ENCODE assay signal across 8 cellular contexts in the genomic region with DNA sequence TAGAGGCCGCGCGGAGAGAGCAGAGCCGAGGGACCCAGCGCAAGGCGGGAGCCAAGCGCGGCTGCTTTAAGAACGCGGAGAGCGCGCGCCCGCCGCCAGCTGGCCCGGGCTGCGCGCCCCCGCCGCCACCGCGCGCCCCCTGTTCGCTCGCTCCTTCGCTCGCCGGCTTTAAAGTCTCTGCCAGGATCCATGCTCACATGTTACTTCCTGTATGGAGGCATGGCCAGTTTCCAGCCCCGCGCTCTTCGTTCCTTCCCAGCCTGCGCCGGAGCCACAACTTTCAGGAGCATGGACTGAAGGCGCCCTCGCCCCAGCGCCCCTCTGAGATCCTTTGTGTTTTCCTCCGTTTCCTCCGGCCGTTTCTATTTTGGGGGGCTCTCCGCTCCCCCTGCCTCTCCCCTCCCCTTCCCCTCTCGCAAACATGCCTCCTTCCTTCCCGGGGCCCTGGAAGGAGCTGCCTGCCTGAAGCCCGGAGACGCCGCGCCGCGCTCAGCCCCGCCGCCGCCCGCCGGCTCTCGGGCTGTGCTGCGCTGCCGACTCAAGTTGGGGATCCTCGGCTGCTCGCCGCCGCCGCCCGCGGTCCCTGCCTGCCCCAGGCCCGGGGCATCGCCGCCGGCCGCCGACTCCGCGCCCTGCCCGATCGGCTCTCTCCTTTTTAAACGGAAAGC. TPM values are rescaled to one million over a fixed set of nuclear protein-coding genes. Genes with fewer than 3 reads are reported as not detected.
DNase-seq lines count a peak whose midpoint lies in the region; ATAC-seq and TF ChIP-seq lines count a peak whose summit lies in the region.

PTPRG (plus strand) TSS at position 198 of the 668 bp plus-strand sequence. CDS start 717 bp downstream, outside the sequence.

- RAD21 ChIA-PET in HCT116 (lab: Charles Lee; ENCODE audit: low non-redundant PET in 1 of 2, low total read pairs in 2 of 2, uncharacterized antibody in 2 of 2, unreplicated experiment in 2 of 2), result no interaction called here

- TF ChIP-seq POLR2A in HCT116 (IDR thresholded peaks at IDR 0.05; ENCODE audit: borderline replicate concordance, extremely low read depth, insufficient read depth, insufficient read length), result peak; percentile 82

- no peaks in the 10 kb centered on the region for H3K9me3 Mint-ChIP-seq in activated CD4-positive, alpha-beta T cell treated with anti-CD3 and anti-CD28 coated beads, Interleukin-2, amount 10 ng/mL, durations not matched to agents 24 days and 14 days

- H3K9me3 ChIP-seq in HCT116 (ENCODE audit: control insufficient read depth in 1 of 2, insufficient read depth in 1 of 2, low read depth in 1 of 2, low read length in 2 of 2) (no peaks in the 10 kb centered on the region), muscle layer of duodenum (ENCODE audit: control insufficient read depth in 1 of 2, low read length in 2 of 2) (peaks cover 0 to 6% of the 10 kb centered on the region in 2 donors)

- H3K4me3 ChIP-seq in HCT116 (replicated peaks in 1 of 2; ENCODE audit: low read depth in 1 of 2, low read length in 2 of 2) (peak within 1 kb of the TSS; percentile 80 to 83), muscle layer of duodenum (ENCODE audit: low read depth in 1 of 2, low read length in 2 of 2) (peak within 1 kb of the TSS; percentile 77 to 79)

- H3K4me1 Mint-ChIP-seq in activated CD4-positive, alpha-beta T cell treated with anti-CD3 and anti-CD28 coated beads, Interleukin-2, amount 10 ng/mL, durations not matched to agents 24 days and 14 days, result peaks cover 16% of the 10 kb centered on the region

- peak within 1 kb of the TSS; percentile 74 for H3K27ac Mint-ChIP-seq in activated CD4-positive, alpha-beta T cell treated with anti-CD3 and anti-CD28 coated beads, Interleukin-2, amount 10 ng/mL, durations not matched to agents 24 days and 14 days

- peak within 1 kb of the TSS; percentile 88 for H3K9ac ChIP-seq in HCT116 (ENCODE audit: low read length)

- BruUV-seq in HCT116 (replicated peaks; lab: Mats Ljungman, UMichigan), result no TSS peak

- H3K36me3 Mint-ChIP-seq in activated CD4-positive, alpha-beta T cell treated with anti-CD3 and anti-CD28 coated beads, Interleukin-2, amount 10 ng/mL, durations not matched to agents 24 days and 14 days (ENCODE audit: low read depth), result no peaks in the 10 kb centered on the region

- H3K4me1 ChIP-seq in HCT116 (ENCODE audit: control insufficient read depth in 1 of 2, insufficient read depth in 2 of 2, low read length in 2 of 2) (peaks cover 10 to 17% of the 10 kb centered on the region in 2 experiments), muscle layer of duodenum (ENCODE audit: control insufficient read depth in 1 of 2, insufficient read depth in 2 of 2, low read length in 2 of 2) (peaks cover 0 to 15% of the 10 kb centered on the region in 2 donors)

- TF ChIP-seq CTCF in HCT116 (IDR thresholded peaks at IDR 0.05 in 2 of 3, conservative IDR thresholded peaks at IDR 0.05 in 1 of 3; ENCODE audit: borderline replicate concordance in 1 of 3, insufficient read depth in 1 of 3, low read depth in 2 of 3, low read length in 2 of 3), result no peak

- H3K4me2 ChIP-seq in HCT116 (ENCODE audit: low read length), result peak within 1 kb of the TSS; percentile 91

- peak within 1 kb of the TSS; percentile 56 for H2AFZ ChIP-seq in HCT116 (ENCODE audit: low read depth, low read length, poor library complexity, severe bottlenecking)

- DNase-seq in activated CD4-positive, alpha-beta T cell treated with anti-CD3 and anti-CD28 coated beads, Interleukin-2, amount 10 ng/mL, durations not matched to agents 24 days and 14 days, result peak; percentile 84
- DNase-seq in activated CD4-positive, alpha-beta T cell treated with anti-CD3 and anti-CD28 coated beads, Interleukin-2, amount 50 U/mL, for 4 hours, result no peak
- DNase-seq in HCT116 (ENCODE audit: low read depth, low spot score) (peak; percentile 69), NCI-H2081 treated with DMSO at 0.1 percent for 48 hours (lab: John Stamatoyannopoulos, UW) (peak; percentile 52), fibroblast of peridontal ligament (ENCODE audit: extremely low read depth) (peak; percentile 95), ureter (ENCODE audit: low spot score) (peak; percentile 87)
- DNase-seq in activated CD4-positive, alpha-beta T cell treated with anti-CD3 and anti-CD28 coated beads, Interleukin-2, amount 50 U/mL, for 48 hours, result peak; percentile 18 to 21

- H3K27ac ChIP-seq in HCT116 (ENCODE audit: low read depth, low read length), result peak within 1 kb of the TSS; percentile 95
- H3K27ac ChIP-seq in muscle layer of duodenum (ENCODE audit: low read length), result peak within 1 kb of the TSS; percentile 90

- H3K9me2 ChIP-seq in HCT116 (ENCODE audit: insufficient read depth), result no peaks in the 10 kb centered on the region

- peaks cover 59% of the 10 kb centered on the region for H3K27me3 Mint-ChIP-seq in activated CD4-positive, alpha-beta T cell treated with anti-CD3 and anti-CD28 coated beads, Interleukin-2, amount 10 ng/mL, durations not matched to agents 24 days and 14 days

- H3K4me3 Mint-ChIP-seq in activated CD4-positive, alpha-beta T cell treated with anti-CD3 and anti-CD28 coated beads, Interleukin-2, amount 10 ng/mL, durations not matched to agents 24 days and 14 days, result peak within 1 kb of the TSS; percentile 96

- CTCF ChIA-PET in HCT116 (lab: Charles Lee), result interaction anchor here (0.9 to 1.3 kb wide), 3 partner anchors 31 to 627 kb away, joined by 3 read pairs; no protein-coding TSS in a partner anchor

- intact Hi-C loops in activated CD4-positive, alpha-beta T cell treated with anti-CD3 and anti-CD28 coated beads, Interleukin-2, amount 10 ng/mL, durations not matched to agents 24 days and 14 days (cut with micrococcal nuclease), result loop anchor here (1.0 to 10.0 kb wide), 5 partner anchors 40 to 1477 kb away; partner anchors contain the start of genes FEZF2 and FHIT
- intact Hi-C loops in HCT116 (cut with micrococcal nuclease), result loop anchor here (5.0 to 10.0 kb wide), 6 partner anchors 96 to 623 kb away; no protein-coding TSS in a partner anchor

- POLR2A ChIA-PET in HCT116 (lab: Charles Lee), result interaction anchor here (0.7 to 1.0 kb wide), 4 partner anchors 14 to 193 kb away, joined by 3 to 4 read pairs (median 3); no protein-coding TSS in a partner anchor

- ATAC-seq in HCT116, result peak; percentile 72

- peaks cover 31% of the 10 kb centered on the region for H3K79me2 ChIP-seq in HCT116 (ENCODE audit: insufficient read depth, low read length)

- H4K20me1 ChIP-seq in HCT116 (ENCODE audit: insufficient read depth), result no peaks in the 10 kb centered on the region

- H3K27me3 ChIP-seq in HCT116 (ENCODE audit: insufficient read depth, low read length), result no peaks in the 10 kb centered on the region
- H3K27me3 ChIP-seq in muscle layer of duodenum (ENCODE audit: low read depth, low read length), result no peaks in the 10 kb centered on the region

- TF ChIP-seq RAD21 in HCT116 (IDR thresholded peaks at IDR 0.05; ENCODE audit: low read depth), result no peak

- no peaks in the 10 kb centered on the region for H3K36me3 ChIP-seq in HCT116 (ENCODE audit: control insufficient read depth in 1 of 2, insufficient read depth in 2 of 2, low read length in 2 of 2)
- H3K36me3 ChIP-seq in muscle layer of duodenum (ENCODE audit: control insufficient read depth in 1 of 2, insufficient read depth in 2 of 2, low read length in 2 of 2), result peaks cover 0 to 3% of the 10 kb centered on the region in 2 donors

TF ChIP-seq in HCT116, 20 proteins besides CTCF, POLR2A, EP300 and RAD21:
- no peak for TF ChIP-seq EZH2phosphoT487 (IDR thresholded peaks at IDR 0.05; ENCODE audit: borderline replicate concordance)
- TF ChIP-seq ZFX (IDR thresholded peaks at IDR 0.05), result peak; percentile 54; the same call in 1 of the 2 replicates
- TF ChIP-seq TCF7L2 (IDR thresholded peaks at IDR 0.05; ENCODE audit: borderline replicate concordance, extremely low read depth, insufficient read depth, insufficient read length), result peak; percentile 94
- peak; percentile 95 for TF ChIP-seq POLR2AphosphoS5 (IDR thresholded peaks at IDR 0.05; ENCODE audit: low read depth, low read length)
- no peak for TF ChIP-seq CEBPB (IDR thresholded peaks at IDR 0.05; ENCODE audit: low read depth)
- 0 out of 2 replicates have a peak, but pooled peaks have one; percentile 10 for TF ChIP-seq SP1 (IDR thresholded peaks at IDR 0.05; ENCODE audit: low read depth)
- TF ChIP-seq YY1 (IDR thresholded peaks at IDR 0.05; ENCODE audit: extremely low read depth, insufficient replicate concordance, low read depth, low read length), result peak; percentile 71
- peak; percentile 88 for TF ChIP-seq MAX (IDR thresholded peaks at IDR 0.05)
- peak; percentile 71; the same call in 1 of the 2 replicates for TF ChIP-seq SIN3A (IDR thresholded peaks at IDR 0.05; ENCODE audit: low read depth)

RNA-seq across cellular contexts. Expression of gene PTPRG, which starts in this region (rescaled TPM):
- 4.2 and 4.6 TPM in 2 replicates for total RNA-seq in activated CD4-positive, alpha-beta T cell treated with anti-CD3 and anti-CD28 coated beads, Interleukin-2, amount 10 ng/mL, durations not matched to agents 24 days and 14 days
- 32.1 TPM for total RNA-seq in HCT116 (2021; ENCODE audit: unreplicated experiment)
- 8.6 and 9.5 TPM in 2 replicates for polyA plus RNA-seq in HCT116 (2012)
- 61.4 TPM for total RNA-seq in ureter

Comparison
In these comparisons a context has a peak if more than half of its experiments do, and no peak if none do; other contexts are left out.
1. DNase-seq: peak in activated CD4-positive, alpha-beta T cell treated with anti-CD3 and anti-CD28 coated beads, Interleukin-2, amount 10 ng/mL, durations not matched to agents 24 days and 14 days (single experiment), HCT116 (single experiment), NCI-H2081 treated with DMSO at 0.1 percent for 48 hours (single experiment), activated CD4-positive, alpha-beta T cell treated with anti-CD3 and anti-CD28 coated beads, Interleukin-2, amount 50 U/mL, for 48 hours (2 of 2), fibroblast of peridontal ligament (single experiment) and ureter (single experiment); none in activated CD4-positive, alpha-beta T cell treated with anti-CD3 and anti-CD28 coated beads, Interleukin-2, amount 50 U/mL, for 4 hours (0 of 2).